In genomic region chr9:6412572-6413364, GRCh38 we compare ENCODE assay signal across 8 cellular contexts. TPM values are rescaled to one million over a fixed set of nuclear protein-coding genes. Genes with fewer than 3 reads are reported as not detected.
DNase-seq lines count a peak whose midpoint lies in the region; ATAC-seq, FAIRE-seq and TF ChIP-seq lines count a peak whose summit lies in the region.

Gene UHRF2 (plus strand): TSS chr9:6413199. CDS start chr9:6413491, 292 bp downstream.

- H3K27ac ChIP-seq in HUES64 (ENCODE audit: low read depth, low read length): peak within 1 kb of the TSS; percentile 70
- peak within 1 kb of the TSS; percentile 94 for H3K27ac ChIP-seq in OCI-LY1 (ENCODE audit: low read depth, low read length, poor library complexity, severe bottlenecking)
- peak within 1 kb of the TSS; percentile 91 for H3K27ac ChIP-seq in endothelial cell of umbilical vein (ENCODE audit: insufficient read depth, low read depth, low read length)

- H4K20me1 ChIP-seq in OCI-LY1 (ENCODE audit: insufficient read depth, low read length): no peaks in the 10 kb centered on the region
- H4K20me1 ChIP-seq in endothelial cell of umbilical vein (replicated peaks; ENCODE audit: control insufficient read depth, extremely low read depth, insufficient read depth, low read length): peaks cover 7% of the 10 kb centered on the region

- no peaks in the 10 kb centered on the region for H3K9me2 ChIP-seq in OCI-LY1 (ENCODE audit: low read depth, low read length)

- BruUV-seq in Calu3 (replicated peaks; lab: Mats Ljungman, UMichigan) (no TSS peak), endothelial cell of umbilical vein (replicated peaks; lab: Mats Ljungman, UMichigan) (TSS peak; percentile 68)

- intact Hi-C loops in Calu3 (cut with micrococcal nuclease; ENCODE audit: unreplicated experiment) (no loop called here), endothelial cell of umbilical vein (cut with micrococcal nuclease) (loop anchor here (1.0 to 10.0 kb wide), 10 partner anchors 55 to 405 kb away; a partner anchor contains a TSS)

- H3K4me1 ChIP-seq in HUES64 (ENCODE audit: insufficient read depth, low read length) (peaks cover 12% of the 10 kb centered on the region), OCI-LY1 (ENCODE audit: insufficient read depth, low read length, severe bottlenecking) (peaks cover 60% of the 10 kb centered on the region), endothelial cell of umbilical vein (ENCODE audit: control insufficient read depth, extremely low read depth, insufficient read depth, low read length) (peaks cover 24% of the 10 kb centered on the region)

- H3K36me3 Mint-ChIP-seq in Calu3 (ENCODE audit: insufficient read depth, unreplicated experiment): peaks cover 15% of the 10 kb centered on the region

- H3K9ac ChIP-seq in HUES64 (ENCODE audit: low read depth, low read length) (peak within 1 kb of the TSS; percentile 97), OCI-LY1 (ENCODE audit: low read length) (peak within 1 kb of the TSS; percentile 92), endothelial cell of umbilical vein (replicated peaks; ENCODE audit: extremely low read depth, insufficient read depth, low read length) (peak within 1 kb of the TSS; percentile 99)

- peak within 1 kb of the TSS; percentile 97 for H3K4me2 ChIP-seq in OCI-LY1 (ENCODE audit: low read length)
- H3K4me2 ChIP-seq in endothelial cell of umbilical vein (ENCODE audit: insufficient read depth, low read length): peak within 1 kb of the TSS; percentile 98

- POLR2A ChIA-PET in endothelial cell of umbilical vein (lab: Charles Lee): interaction anchor here (0.7 to 1.1 kb wide), 2 partner anchors 15 to 155 kb away, joined by 3 read pairs; no protein-coding TSS in a partner anchor

- H3K79me2 ChIP-seq in OCI-LY1 (ENCODE audit: insufficient read depth, low read length) (peaks cover 45% of the 10 kb centered on the region), endothelial cell of umbilical vein (ENCODE audit: control insufficient read depth, insufficient read depth, low read length) (peaks cover 47% of the 10 kb centered on the region)

- peak; percentile 91 for DNase-seq in Calu3
- DNase-seq in activated CD8-positive, alpha-beta memory T cell treated with anti-CD3 and anti-CD28 coated beads, Interleukin-2, amount 50 U/mL, for 48 hours: peak; percentile 98
- peak; percentile 97 for DNase-seq in endothelial cell of umbilical vein (ENCODE audit: low read depth, low spot score)
- DNase-seq in middle frontal gyrus (ENCODE audit: extremely low spot score, low spot score): peak; percentile 95
- DNase-seq in stimulated activated CD8-positive, alpha-beta memory T cell treated with anti-CD3 and anti-CD28 coated beads, Interleukin-2, amount 100 ng/mL, for 48 hours (ENCODE audit: low read depth in 2 of 2): peak; percentile 98 to 99

- peak; percentile 89 for TF ChIP-seq POLR2A in endothelial cell of umbilical vein (IDR thresholded peaks at IDR 0.05; ENCODE audit: low read depth, low read length)

- dilution Hi-C loops in endothelial cell of umbilical vein (cut with MboI; ENCODE audit: extremely low pct_ligation_motif_present, low sequenced_read_pairs): no loop called here

- 7% methylated on average over 80 of the region's 80 CpGs for WGBS in HUES64

- peak within 1 kb of the TSS; percentile 30 for H3K27ac Mint-ChIP-seq in Calu3 (ENCODE audit: unreplicated experiment)

- ATAC-seq in GM21447 (IDR thresholded peaks at IDR 0.05; ENCODE audit: unreplicated experiment): peak; percentile 73

- TF ChIP-seq CTCF in Calu3 (IDR thresholded peaks at IDR 0.05; ENCODE audit: unreplicated experiment) (no peak), OCI-LY1 (IDR thresholded peaks at IDR 0.05; ENCODE audit: low read length) (no peak), endothelial cell of umbilical vein (IDR thresholded peaks at IDR 0.05; ENCODE audit: extremely low read depth in 1 of 2, insufficient read depth in 1 of 2, low read depth in 1 of 2, low read length in 2 of 2) (no peak)

- no peaks in the 10 kb centered on the region for H3K9me1 ChIP-seq in endothelial cell of umbilical vein (replicated peaks; ENCODE audit: control insufficient read depth, extremely low read depth, insufficient read depth, low read length)

- H3K9me3 ChIP-seq in HUES64 (ENCODE audit: insufficient read depth, low read depth, low read length): no peaks in the 10 kb centered on the region
- H3K9me3 ChIP-seq in OCI-LY1 (ENCODE audit: low read length): no peaks in the 10 kb centered on the region
- no peaks in the 10 kb centered on the region for H3K9me3 ChIP-seq in endothelial cell of umbilical vein (replicated peaks; ENCODE audit: control insufficient read depth, insufficient read depth, low read length)

- FAIRE-seq in endothelial cell of umbilical vein (lab: Jason Lieb, UNC): peak; percentile 67

- H3K36me3 ChIP-seq in HUES64 (ENCODE audit: insufficient read depth, low read length): no peaks in the 10 kb centered on the region
- H3K36me3 ChIP-seq in OCI-LY1 (ENCODE audit: insufficient read depth, low read length): peaks cover 20% of the 10 kb centered on the region
- peaks cover 0 to 2% of the 10 kb centered on the region in 2 experiments for H3K36me3 ChIP-seq in endothelial cell of umbilical vein (ENCODE audit: control insufficient read depth in 2 of 2, extremely low read depth in 1 of 2, insufficient read depth in 2 of 2, low read length in 2 of 2)

- CTCF ChIA-PET in Calu3 (lab: Charles Lee) (interaction anchor here (0.6 to 0.7 kb wide), 2 partner anchors 12 to 238 kb away, joined by 3 read pairs; no protein-coding TSS in a partner anchor), endothelial cell of umbilical vein (lab: Charles Lee) (interaction anchor here (0.7 to 4.0 kb wide), 10 partner anchors 13 to 359 kb away, joined by 3 to 23 read pairs (median 4); no protein-coding TSS in a partner anchor)

- H3K9me3 Mint-ChIP-seq in Calu3 (ENCODE audit: low read depth, unreplicated experiment): no peaks in the 10 kb centered on the region

- peak within 1 kb of the TSS; percentile 23; the same call in 1 of the 2 replicates for H2AFZ ChIP-seq in OCI-LY1 (ENCODE audit: low read length)
- peak within 1 kb of the TSS; percentile 95 for H2AFZ ChIP-seq in endothelial cell of umbilical vein (ENCODE audit: low read depth, low read length)

- H3F3A ChIP-seq in OCI-LY1 (ENCODE audit: insufficient read depth, low read length): no peaks in the 10 kb centered on the region

- peaks cover 8% of the 10 kb centered on the region for H3K27me3 Mint-ChIP-seq in Calu3 (ENCODE audit: unreplicated experiment)

- peak within 1 kb of the TSS; percentile 69 for H3K4me3 Mint-ChIP-seq in Calu3 (ENCODE audit: low read depth, unreplicated experiment)

- H3K27me3 ChIP-seq in HUES64 (ENCODE audit: insufficient read depth, low read length) (peaks cover 25% of the 10 kb centered on the region), OCI-LY1 (ENCODE audit: insufficient read depth, low read length) (no peaks in the 10 kb centered on the region), endothelial cell of umbilical vein (ENCODE audit: control insufficient read depth in 2 of 2, insufficient read depth in 2 of 2, low read length in 2 of 2) (peaks cover 0 to 3% of the 10 kb centered on the region in 2 experiments)

- peak within 1 kb of the TSS; percentile 89 for H3K4me3 ChIP-seq in HUES64 (ENCODE audit: low read length)
- peak within 1 kb of the TSS; percentile 94 for H3K4me3 ChIP-seq in OCI-LY1 (ENCODE audit: low read depth, low read length, poor library complexity, severe bottlenecking)
- peak within 1 kb of the TSS; percentile 53 to 100 (median 98) for H3K4me3 ChIP-seq in endothelial cell of umbilical vein (replicated peaks in 1 of 3; ENCODE audit: insufficient read depth in 1 of 3, low read depth in 1 of 3, low read length in 3 of 3)

- H3K4me1 Mint-ChIP-seq in Calu3 (ENCODE audit: low read depth, unreplicated experiment): peaks cover 9% of the 10 kb centered on the region

TF ChIP-seq in endothelial cell of umbilical vein, 7 proteins besides CTCF, POLR2A, EP300 and RAD21:
- TF ChIP-seq EZH2 (IDR thresholded peaks at IDR 0.05; ENCODE audit: borderline replicate concordance, low read depth, low read length, severe bottlenecking) (no peak), JUN (IDR thresholded peaks at IDR 0.05; ENCODE audit: borderline replicate concordance, insufficient read depth, insufficient read length, low read depth) (no peak), GATA2 (IDR thresholded peaks at IDR 0.05; ENCODE audit: insufficient read depth, insufficient read length, low read depth, low read length) (no peak), MYC (IDR thresholded peaks at IDR 0.05; ENCODE audit: low read depth, low read length) (no peak), POLR2AphosphoS5 (IDR thresholded peaks at IDR 0.05; ENCODE audit: insufficient read depth, low read depth, low read length) (peak; percentile 83), MAX (IDR thresholded peaks at IDR 0.05; ENCODE audit: insufficient read depth, insufficient read length) (peak; percentile 58), FOS (IDR thresholded peaks at IDR 0.05; ENCODE audit: borderline replicate concordance, insufficient read depth, low read length) (no peak)

RNA-seq across cellular contexts. Expression of gene UHRF2, which starts in this region (rescaled TPM):
- total RNA-seq in Calu3 (2022) (38.4 and 38.8 TPM in 2 replicates), endothelial cell of umbilical vein (101 and 106 TPM in 2 replicates)
- 25.3 TPM for polyA plus RNA-seq in HUES64 (2013, experiment 1 of 2)
- polyA plus RNA-seq in HUES64 (2013, experiment 2 of 2): 28.8 TPM
- 53.9 and 63.5 TPM in 2 replicates for polyA plus RNA-seq in endothelial cell of umbilical vein
- polyA plus RNA-seq in endothelial cell of umbilical vein (2011; cell fraction: cytosol; rRNA removed): 35.5 and 38.6 TPM in 2 replicates
- polyA plus RNA-seq in endothelial cell of umbilical vein (2011; cell fraction: nucleus; rRNA removed): 358 and 413 TPM in 2 replicates
- 71.1 and 83.1 TPM in 2 replicates for polyA plus RNA-seq in endothelial cell of umbilical vein (2012)
- polyA minus RNA-seq in endothelial cell of umbilical vein: 160 and 174 TPM in 2 replicates
- 30.6 TPM for polyA minus RNA-seq in endothelial cell of umbilical vein (2011; cell fraction: cytosol; rRNA and poly(A)+ RNA removed)
- 399 and 492 TPM in 2 replicates for polyA minus RNA-seq in endothelial cell of umbilical vein (2011; cell fraction: nucleus; rRNA and poly(A)+ RNA removed)

Comparison
In these comparisons a context has a peak if more than half of its experiments do, and no peak if none do; other contexts are left out.
1. Peak in every context shown above with its lines: DNase-seq, ATAC-seq, H3K4me3 ChIP-seq and H3K27ac ChIP-seq.